9 cellular contexts compared by ENCODE assay signal in the genomic region with DNA sequence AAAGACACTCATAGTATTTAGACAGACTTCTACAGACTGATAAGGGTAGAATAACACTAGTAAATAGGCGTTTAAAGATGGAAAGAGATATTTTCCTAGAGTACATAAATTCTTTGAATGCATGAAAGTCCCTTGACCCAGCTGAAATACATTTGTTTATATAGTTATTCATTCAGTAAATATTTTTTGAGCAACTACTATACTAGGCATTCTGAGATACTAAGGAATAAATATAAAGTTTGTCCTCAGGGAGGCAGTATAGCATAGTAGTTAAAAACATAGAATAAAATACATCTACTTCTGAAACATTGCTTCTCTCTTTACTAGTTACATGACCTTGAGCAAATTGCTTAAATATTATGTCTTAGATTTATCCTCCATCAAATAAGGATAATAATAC. TPM values are rescaled to one million over a fixed set of nuclear protein-coding genes. Genes with fewer than 3 reads are reported as not detected.
DNase-seq lines count a peak whose midpoint lies in the region; ATAC-seq, FAIRE-seq and TF ChIP-seq lines count a peak whose summit lies in the region.
"Had no signal": no experiment of that assay in that cellular context is flagged by ENCODE, and none has a peak within 500 bp of the region (broad histone marks: within the 10 kb centered on the region; RNA-seq: fewer than 3 reads in every experiment).

No MANE protein-coding gene starts in this region.

- H3K4me1 ChIP-seq in GM23338 (ENCODE audit: insufficient read depth) = no peaks in the 10 kb centered on the region
- no peaks in the 10 kb centered on the region for H3K4me1 ChIP-seq in kidney (ENCODE audit: control insufficient read depth in 1 of 2, insufficient read depth in 1 of 2, low read depth in 1 of 2, low read length in 2 of 2)

- H3K4me3 Mint-ChIP-seq in GM23338 = no peak overlapping the region
- H3K4me3 Mint-ChIP-seq: activated naive CD4-positive, alpha-beta T cell treated with anti-CD3 and anti-CD28 coated beads, Interleukin-2, amount 50 U/mL, for 24 hours had no signal

- H2AFZ ChIP-seq in GM23338 = no peak overlapping the region

- no peaks in the 10 kb centered on the region for H4K20me1 ChIP-seq in GM23338 (replicated peaks; ENCODE audit: insufficient read depth)

- H3K27me3 ChIP-seq in GM23338 (ENCODE audit: insufficient read depth) = no peaks in the 10 kb centered on the region

- H3K9ac ChIP-seq in kidney (ENCODE audit: low read length in 2 of 2) = no peak overlapping the region

- no peaks in the 10 kb centered on the region for H3K36me3 ChIP-seq in GM23338 (ENCODE audit: insufficient read depth)
- no peaks in the 10 kb centered on the region for H3K36me3 ChIP-seq in kidney (ENCODE audit: control insufficient read depth in 1 of 2, insufficient read depth in 2 of 2, low read length in 2 of 2)

- in situ Hi-C loops in SK-MEL-5 (cut with HindIII; ENCODE audit: low pct_unique_long_range_greater_than_20kb, low sequenced_read_pairs) = no loop called here

- FAIRE-seq in kidney (lab: Jason Lieb, UNC) = peak; percentile 98

- no peaks in the 10 kb centered on the region for H3K4me1 Mint-ChIP-seq in GM23338
- H3K4me1 Mint-ChIP-seq: activated naive CD4-positive, alpha-beta T cell treated with anti-CD3 and anti-CD28 coated beads, Interleukin-2, amount 50 U/mL, for 24 hours had no signal

- H3K9me2 ChIP-seq in GM23338 (ENCODE audit: insufficient read depth) = no peaks in the 10 kb centered on the region

- H3F3A ChIP-seq in GM23338 (replicated peaks; ENCODE audit: low read depth) = no peaks in the 10 kb centered on the region

- intact Hi-C loops in kidney (cut with DNase I) = no loop called here

- no peak overlapping the region for H3K27ac Mint-ChIP-seq in GM23338
- H3K27ac Mint-ChIP-seq: activated naive CD4-positive, alpha-beta T cell treated with anti-CD3 and anti-CD28 coated beads, Interleukin-2, amount 50 U/mL, for 24 hours had no signal

- ATAC-seq in GM23338 = no peak
- no peak for ATAC-seq in HG03175 (IDR thresholded peaks at IDR 0.05; ENCODE audit: unreplicated experiment)
- no peak for ATAC-seq in GM19023 (IDR thresholded peaks at IDR 0.05; ENCODE audit: unreplicated experiment)

- H3K27ac ChIP-seq in C4-2B (no peak overlapping the region), GM23338 (ENCODE audit: low read depth) (no peak overlapping the region), kidney (ENCODE audit: low read depth in 2 of 2, low read length in 2 of 2) (no peak overlapping the region)

- DNase-seq in GM23338 (ENCODE audit: low spot score) (peak; percentile 24), SK-MEL-5 (ENCODE audit: low read depth, low spot score) (peak; percentile 51), kidney (no peak), HK-2 (ENCODE audit: unreplicated experiment) (no peak), islet precursor cell (no peak)

- H3K36me3 Mint-ChIP-seq in GM23338 (ENCODE audit: low read depth) = no peaks in the 10 kb centered on the region; the same call in 2 of the 3 replicates
- H3K36me3 Mint-ChIP-seq: activated naive CD4-positive, alpha-beta T cell treated with anti-CD3 and anti-CD28 coated beads, Interleukin-2, amount 50 U/mL, for 24 hours had no signal

- H3K4me3 ChIP-seq in GM23338 (no peak overlapping the region), kidney (ENCODE audit: low read length in 2 of 2) (no peak overlapping the region)

- H3K27me3 Mint-ChIP-seq in GM23338 (ENCODE audit: insufficient read depth, low read depth, poor library complexity) = no peaks in the 10 kb centered on the region
- H3K27me3 Mint-ChIP-seq: activated naive CD4-positive, alpha-beta T cell treated with anti-CD3 and anti-CD28 coated beads, Interleukin-2, amount 50 U/mL, for 24 hours had no signal

- no peak overlapping the region for H3K4me2 ChIP-seq in GM23338

- TF ChIP-seq CTCF in C4-2B (conservative IDR thresholded peaks at IDR 0.05) (peak; percentile 37), GM23338 (conservative IDR thresholded peaks at IDR 0.05; ENCODE audit: low read depth in 2 of 2) (peak in 1 of 2 experiments; percentile 39; a peak in 3 of 4 replicates), kidney (IDR thresholded peaks at IDR 0.05; ENCODE audit: borderline replicate concordance, extremely low read depth, insufficient read depth) (no peak)

- no peaks in the 10 kb centered on the region for H3K9me3 ChIP-seq in kidney (ENCODE audit: control insufficient read depth in 1 of 2, low read length in 2 of 2)

- H3K9me3 Mint-ChIP-seq in GM23338 = no peaks in the 10 kb centered on the region
- H3K9me3 Mint-ChIP-seq: activated naive CD4-positive, alpha-beta T cell treated with anti-CD3 and anti-CD28 coated beads, Interleukin-2, amount 50 U/mL, for 24 hours had no signal

- H3K79me2 ChIP-seq in GM23338 (replicated peaks; ENCODE audit: insufficient read depth) = no peaks in the 10 kb centered on the region

TF ChIP-seq in GM23338, 12 proteins besides CTCF, POLR2A, EP300 and RAD21 (continues in another document):
- TF ChIP-seq ZNF331 (CRISPR knock-in tag; IDR thresholded peaks at IDR 0.05; ENCODE audit: low read depth) (no peak), EZH2phosphoT487 (IDR thresholded peaks at IDR 0.05; ENCODE audit: unreplicated experiment) (no peak), POLR2AphosphoS5 (IDR thresholded peaks at IDR 0.05; ENCODE audit: low read depth) (no peak), JUNB (IDR thresholded peaks at IDR 0.05; ENCODE audit: unreplicated experiment) (no peak)
- TF ChIP-seq, protein P1, sequence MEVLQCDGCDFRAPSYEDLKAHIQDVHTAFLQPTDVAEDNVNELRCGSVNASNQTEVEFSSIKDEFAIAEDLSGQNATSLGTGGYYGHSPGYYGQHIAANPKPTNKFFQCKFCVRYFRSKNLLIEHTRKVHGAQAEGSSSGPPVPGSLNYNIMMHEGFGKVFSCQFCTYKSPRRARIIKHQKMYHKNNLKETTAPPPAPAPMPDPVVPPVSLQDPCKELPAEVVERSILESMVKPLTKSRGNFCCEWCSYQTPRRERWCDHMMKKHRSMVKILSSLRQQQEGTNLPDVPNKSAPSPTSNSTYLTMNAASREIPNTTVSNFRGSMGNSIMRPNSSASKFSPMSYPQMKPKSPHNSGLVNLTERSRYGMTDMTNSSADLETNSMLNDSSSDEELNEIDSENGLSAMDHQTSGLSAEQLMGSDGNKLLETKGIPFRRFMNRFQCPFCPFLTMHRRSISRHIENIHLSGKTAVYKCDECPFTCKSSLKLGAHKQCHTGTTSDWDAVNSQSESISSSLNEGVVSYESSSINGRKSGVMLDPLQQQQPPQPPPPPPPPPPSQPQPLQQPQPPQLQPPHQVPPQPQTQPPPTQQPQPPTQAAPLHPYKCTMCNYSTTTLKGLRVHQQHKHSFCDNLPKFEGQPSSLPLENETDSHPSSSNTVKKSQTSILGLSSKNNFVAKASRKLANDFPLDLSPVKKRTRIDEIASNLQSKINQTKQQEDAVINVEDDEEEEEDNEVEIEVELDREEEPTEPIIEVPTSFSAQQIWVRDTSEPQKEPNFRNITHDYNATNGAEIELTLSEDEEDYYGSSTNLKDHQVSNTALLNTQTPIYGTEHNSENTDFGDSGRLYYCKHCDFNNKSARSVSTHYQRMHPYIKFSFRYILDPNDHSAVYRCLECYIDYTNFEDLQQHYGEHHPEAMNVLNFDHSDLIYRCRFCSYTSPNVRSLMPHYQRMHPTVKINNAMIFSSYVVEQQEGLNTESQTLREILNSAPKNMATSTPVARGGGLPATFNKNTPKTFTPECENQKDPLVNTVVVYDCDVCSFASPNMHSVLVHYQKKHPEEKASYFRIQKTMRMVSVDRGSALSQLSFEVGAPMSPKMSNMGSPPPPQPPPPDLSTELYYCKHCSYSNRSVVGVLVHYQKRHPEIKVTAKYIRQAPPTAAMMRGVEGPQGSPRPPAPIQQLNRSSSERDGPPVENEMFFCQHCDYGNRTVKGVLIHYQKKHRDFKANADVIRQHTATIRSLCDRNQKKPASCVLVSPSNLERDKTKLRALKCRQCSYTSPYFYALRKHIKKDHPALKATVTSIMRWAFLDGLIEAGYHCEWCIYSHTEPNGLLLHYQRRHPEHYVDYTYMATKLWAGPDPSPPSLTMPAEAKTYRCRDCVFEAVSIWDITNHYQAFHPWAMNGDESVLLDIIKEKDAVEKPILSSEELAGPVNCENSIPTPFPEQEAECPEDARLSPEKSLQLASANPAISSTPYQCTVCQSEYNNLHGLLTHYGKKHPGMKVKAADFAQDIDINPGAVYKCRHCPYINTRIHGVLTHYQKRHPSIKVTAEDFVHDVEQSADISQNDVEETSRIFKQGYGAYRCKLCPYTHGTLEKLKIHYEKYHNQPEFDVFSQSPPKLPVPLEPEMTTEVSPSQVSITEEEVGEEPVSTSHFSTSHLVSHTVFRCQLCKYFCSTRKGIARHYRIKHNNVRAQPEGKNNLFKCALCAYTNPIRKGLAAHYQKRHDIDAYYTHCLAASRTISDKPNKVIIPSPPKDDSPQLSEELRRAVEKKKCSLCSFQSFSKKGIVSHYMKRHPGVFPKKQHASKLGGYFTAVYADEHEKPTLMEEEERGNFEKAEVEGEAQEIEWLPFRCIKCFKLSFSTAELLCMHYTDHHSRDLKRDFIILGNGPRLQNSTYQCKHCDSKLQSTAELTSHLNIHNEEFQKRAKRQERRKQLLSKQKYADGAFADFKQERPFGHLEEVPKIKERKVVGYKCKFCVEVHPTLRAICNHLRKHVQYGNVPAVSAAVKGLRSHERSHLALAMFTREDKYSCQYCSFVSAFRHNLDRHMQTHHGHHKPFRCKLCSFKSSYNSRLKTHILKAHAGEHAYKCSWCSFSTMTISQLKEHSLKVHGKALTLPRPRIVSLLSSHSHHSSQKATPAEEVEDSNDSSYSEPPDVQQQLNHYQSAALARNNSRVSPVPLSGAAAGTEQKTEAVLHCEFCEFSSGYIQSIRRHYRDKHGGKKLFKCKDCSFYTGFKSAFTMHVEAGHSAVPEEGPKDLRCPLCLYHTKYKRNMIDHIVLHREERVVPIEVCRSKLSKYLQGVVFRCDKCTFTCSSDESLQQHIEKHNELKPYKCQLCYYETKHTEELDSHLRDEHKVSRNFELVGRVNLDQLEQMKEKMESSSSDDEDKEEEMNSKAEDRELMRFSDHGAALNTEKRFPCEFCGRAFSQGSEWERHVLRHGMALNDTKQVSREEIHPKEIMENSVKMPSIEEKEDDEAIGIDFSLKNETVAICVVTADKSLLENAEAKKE (CRISPR knock-in tag; IDR thresholded peaks at IDR 0.05) = no peak

RNA-seq across cellular contexts. Expression of gene HMGN5, which starts 27.4 kb away (rescaled TPM):
- total RNA-seq in GM23338 (2014; rRNA removed; shearing (Covaris generic)) = 1.6 and 5.2 TPM in 2 replicates
- polyA plus RNA-seq in GM23338 (2016; fragmentation: Nextera tagmentation; extraction: Ambion mirVana) (144 and 155 TPM in 2 replicates), kidney (ENCODE audit: insufficient read depth, low read depth, low replicate concordance) (34.4 TPM)
- 1.0 and 1.8 TPM in 2 replicates for total RNA-seq in SK-MEL-5 (2014; rRNA removed; shearing (Covaris generic))
- polyA plus RNA-seq in SK-MEL-5 (2015; cell fraction: cytosol; rRNA removed) = 7.8 and 8.8 TPM in 2 replicates
- 2.3 and 5.0 TPM in 2 replicates for polyA plus RNA-seq in SK-MEL-5 (2015; cell fraction: nucleus; rRNA removed)
- total RNA-seq in kidney = 5.6 TPM

RNA-seq across cellular contexts. Expression of gene SH3BGRL, which starts 27.6 kb away (rescaled TPM):
- total RNA-seq in GM23338 (2014; rRNA removed; shearing (Covaris generic)) = 54.3 and 60.8 TPM in 2 replicates
- polyA plus RNA-seq in GM23338 (2016; fragmentation: Nextera tagmentation; extraction: Ambion mirVana) (52.3 and 61.1 TPM in 2 replicates), kidney (ENCODE audit: insufficient read depth, low read depth, low replicate concordance) (114 TPM)
- 83.2 and 85.9 TPM in 2 replicates for total RNA-seq in SK-MEL-5 (2014; rRNA removed; shearing (Covaris generic))
- 80.6 and 90.1 TPM in 2 replicates for polyA plus RNA-seq in SK-MEL-5 (2015; cell fraction: cytosol; rRNA removed)
- polyA plus RNA-seq in SK-MEL-5 (2015; cell fraction: nucleus; rRNA removed) = 11.7 and 15.2 TPM in 2 replicates
- 130 TPM for total RNA-seq in kidney

Comparison
In these comparisons a context has a peak if more than half of its experiments do, and no peak if none do; other contexts are left out.
1. DNase-seq: peak in GM23338 (single experiment) and SK-MEL-5 (single experiment); none in kidney (single experiment), HK-2 (single experiment) and islet precursor cell (single experiment).